Comparison of ENCODE assay signal across 1 cellular context in genomic region chr3:28348637-28349396, GRCh38.
A peak's percentile ranks its signal among the peaks of the same experiment; 100 is the strongest.
TF ChIP-seq lines count a peak whose summit lies in the region.

TSS of gene AZI2 (minus strand) at chr3:28348824. CDS start at chr3:28340617, 8,207 bp downstream.
TSS of gene ZCWPW2 (plus strand) at chr3:28348721. CDS start at chr3:28413069, 64,348 bp downstream.

TF ChIP-seq in HepG2, 621 proteins besides CTCF, POLR2A, EP300 and RAD21 (continued from another document and continues in another):
- TF ChIP-seq ZNF607 (CRISPR knock-in tag; IDR thresholded peaks at IDR 0.05; ENCODE audit: borderline replicate concordance) = peak; percentile 47; the same call in 1 of the 2 replicates
- peak; percentile 63; the same call in 1 of the 2 replicates for TF ChIP-seq CBFB (CRISPR knock-in tag; IDR thresholded peaks at IDR 0.05)
- no peak for TF ChIP-seq ZBTB49 (CRISPR knock-in tag; IDR thresholded peaks at IDR 0.05; ENCODE audit: borderline replicate concordance)
- peak; percentile 34; the same call in 1 of the 2 replicates for TF ChIP-seq SOX5 (CRISPR knock-in tag; IDR thresholded peaks at IDR 0.05; ENCODE audit: borderline replicate concordance)
- 0 out of 2 replicates have a peak, but pooled peaks have one; percentile 46 for TF ChIP-seq ISX (CRISPR knock-in tag; conservative IDR thresholded peaks at IDR 0.05)
- peak; percentile 28; the same call in 1 of the 2 replicates for TF ChIP-seq KMT2A (CRISPR knock-in tag; IDR thresholded peaks at IDR 0.05)
- TF ChIP-seq ZNF18 (CRISPR knock-in tag; IDR thresholded peaks at IDR 0.05; ENCODE audit: insufficient replicate concordance) = peak; percentile 10
- peak; percentile 63; the same call in 1 of the 2 replicates for TF ChIP-seq ELK4 (CRISPR knock-in tag; IDR thresholded peaks at IDR 0.05; ENCODE audit: borderline replicate concordance)
- TF ChIP-seq ZNF280B (CRISPR knock-in tag; IDR thresholded peaks at IDR 0.05; ENCODE audit: borderline replicate concordance) = peak; percentile 81
- no peak for TF ChIP-seq ZNF224 (CRISPR knock-in tag; IDR thresholded peaks at IDR 0.05)
- peak; percentile 87 for TF ChIP-seq SAFB2 (CRISPR knock-in tag; IDR thresholded peaks at IDR 0.05; ENCODE audit: borderline replicate concordance, low read depth)
- TF ChIP-seq ZNF468 (CRISPR knock-in tag; IDR thresholded peaks at IDR 0.05) = 0 out of 2 replicates have a peak, but pooled peaks have one; percentile 9
- peak; percentile 71; the same call in 1 of the 2 replicates for TF ChIP-seq YEATS2 (CRISPR knock-in tag; IDR thresholded peaks at IDR 0.05; ENCODE audit: borderline replicate concordance)
- TF ChIP-seq TERF1 (CRISPR knock-in tag; IDR thresholded peaks at IDR 0.05) = no peak
- TF ChIP-seq SMAD9 (CRISPR knock-in tag; IDR thresholded peaks at IDR 0.05) = no peak
- no peak for TF ChIP-seq ZBTB40 (IDR thresholded peaks at IDR 0.05)
- TF ChIP-seq ZBTB40 (CRISPR knock-in tag; IDR thresholded peaks at IDR 0.05) = peak; percentile 80
- peak; percentile 66; the same call in 1 of the 2 replicates for TF ChIP-seq HDAC1 (CRISPR knock-in tag; IDR thresholded peaks at IDR 0.05)
- TF ChIP-seq ZNF33A (CRISPR knock-in tag; IDR thresholded peaks at IDR 0.05; ENCODE audit: borderline replicate concordance) = no peak
- 0 out of 2 replicates have a peak, but pooled peaks have one; percentile 71 for TF ChIP-seq ZNF367 (CRISPR knock-in tag; IDR thresholded peaks at IDR 0.05; ENCODE audit: borderline replicate concordance)
- TF ChIP-seq TEF (CRISPR knock-in tag; IDR thresholded peaks at IDR 0.05) = no peak
- TF ChIP-seq KDM3A (CRISPR knock-in tag; IDR thresholded peaks at IDR 0.05; ENCODE audit: low read depth) = peak; percentile 72; the same call in 1 of the 2 replicates
- peak; percentile 47 for TF ChIP-seq ZNF770 (CRISPR knock-in tag; IDR thresholded peaks at IDR 0.05)
- peak; percentile 93 for TF ChIP-seq TBX2 (CRISPR knock-in tag; IDR thresholded peaks at IDR 0.05; ENCODE audit: borderline replicate concordance)
- no peak; the same call in 1 of the 2 replicates for TF ChIP-seq ZBTB34 (CRISPR knock-in tag; IDR thresholded peaks at IDR 0.05)
- no peak for TF ChIP-seq ATAD3A (CRISPR knock-in tag; IDR thresholded peaks at IDR 0.05)
- no peak for TF ChIP-seq SIX4 (CRISPR knock-in tag; IDR thresholded peaks at IDR 0.05)
- TF ChIP-seq ZNF597 (CRISPR knock-in tag; IDR thresholded peaks at IDR 0.05) = no peak
- 0 out of 2 replicates have a peak, but pooled peaks have one; percentile 28 for TF ChIP-seq FIP1L1 (IDR thresholded peaks at IDR 0.05; ENCODE audit: borderline replicate concordance, insufficient read depth, low read depth, low read length)
- TF ChIP-seq ZNF576 (CRISPR knock-in tag; IDR thresholded peaks at IDR 0.05) = 0 out of 2 replicates have a peak, but pooled peaks have one; percentile 22
